ENCODE assay signal across 1 cellular context in genomic region chr3:167773584-167773983, GRCh38.
TF ChIP-seq lines count a peak whose summit lies in the region.

No MANE protein-coding gene starts in this region.

TF ChIP-seq in GM12878, 131 proteins besides CTCF, POLR2A, EP300 and RAD21 (continued from another document):
- TF ChIP-seq USF2 (IDR thresholded peaks at IDR 0.05; ENCODE audit: borderline replicate concordance, low read depth, low read length) (no peak), CREM (IDR thresholded peaks at IDR 0.05; ENCODE audit: low read depth) (no peak), SUPT20H (IDR thresholded peaks at IDR 0.05; ENCODE audit: borderline replicate concordance, control insufficient read depth, low read depth, low read length) (no peak), STAT1 (conservative IDR thresholded peaks at IDR 0.05) (no peak), MEF2A (IDR thresholded peaks at IDR 0.05; ENCODE audit: insufficient read depth, low read depth, low read length) (peak; percentile 85), YBX1 (IDR thresholded peaks at IDR 0.05) (no peak), SKIL (IDR thresholded peaks at IDR 0.05; ENCODE audit: low read depth, poor library complexity, severe bottlenecking) (no peak), BCLAF1 (IDR thresholded peaks at IDR 0.05) (no peak), MTA3 (IDR thresholded peaks at IDR 0.05; ENCODE audit: borderline replicate concordance, low read length) (no peak), ETV6 (conservative IDR thresholded peaks at IDR 0.05 in 1 of 2, IDR thresholded peaks at IDR 0.05 in 1 of 2; ENCODE audit: borderline replicate concordance in 1 of 2, low read depth in 1 of 2) (no peak), ZNF384 (IDR thresholded peaks at IDR 0.05; ENCODE audit: borderline replicate concordance, low read depth, low read length) (peak; percentile 15; the same call in 1 of the 2 replicates), RB1 (IDR thresholded peaks at IDR 0.05; ENCODE audit: borderline replicate concordance) (no peak), NFIC (IDR thresholded peaks at IDR 0.05; ENCODE audit: low read depth, low read length) (peak; percentile 60), JUND (IDR thresholded peaks at IDR 0.05; ENCODE audit: low read depth, low read length) (no peak), E4F1 (IDR thresholded peaks at IDR 0.05; ENCODE audit: borderline replicate concordance, partially characterized antibody) (no peak), NRF1 (conservative IDR thresholded peaks at IDR 0.05; ENCODE audit: low read depth, low read length) (no peak), PBX3 (IDR thresholded peaks at IDR 0.05; ENCODE audit: insufficient replicate concordance, low read depth, low read length) (no peak), ATF7 (IDR thresholded peaks at IDR 0.05; ENCODE audit: low read depth) (peak; percentile 52; the same call in 1 of the 2 replicates), ATF2 (IDR thresholded peaks at IDR 0.05; ENCODE audit: low read length) (peak; percentile 39; the same call in 1 of the 2 replicates), SIN3A (IDR thresholded peaks at IDR 0.05; ENCODE audit: low read depth, low read length) (no peak), TCF7 (IDR thresholded peaks at IDR 0.05; ENCODE audit: borderline replicate concordance) (no peak), CHD4 (IDR thresholded peaks at IDR 0.05) (no peak), MTA2 (IDR thresholded peaks at IDR 0.05; ENCODE audit: low read depth) (peak; percentile 87), NR2C2 (IDR thresholded peaks at IDR 0.05; ENCODE audit: borderline replicate concordance, control insufficient read depth, insufficient read length, low read depth) (no peak), CHD1 (IDR thresholded peaks at IDR 0.05; ENCODE audit: low read depth, low read length) (no peak), LARP7 (IDR thresholded peaks at IDR 0.05) (no peak), MEF2B (IDR thresholded peaks at IDR 0.05; ENCODE audit: partially characterized antibody, poor library complexity, severe bottlenecking) (peak; percentile 91), ZNF207 (IDR thresholded peaks at IDR 0.05; ENCODE audit: borderline replicate concordance) (no peak), MXI1 (IDR thresholded peaks at IDR 0.05; ENCODE audit: low read depth, low read length) (no peak), ZNF217 (IDR thresholded peaks at IDR 0.05) (peak; percentile 90), HDAC6 (IDR thresholded peaks at IDR 0.05; ENCODE audit: unreplicated experiment) (no peak), GABPA (IDR thresholded peaks at IDR 0.05; ENCODE audit: low read depth) (peak; percentile 28; the same call in 1 of the 2 replicates), PKNOX1 (IDR thresholded peaks at IDR 0.05) (peak; percentile 44; the same call in 1 of the 2 replicates), BCL3 (IDR thresholded peaks at IDR 0.05; ENCODE audit: borderline replicate concordance, insufficient read depth, low read depth, low read length, poor library complexity, severe bottlenecking) (no peak), FOXK2 (IDR thresholded peaks at IDR 0.05) (no peak), BCL11A (IDR thresholded peaks at IDR 0.05; ENCODE audit: low read depth, low read length) (no peak), SUZ12 (IDR thresholded peaks at IDR 0.05; ENCODE audit: unreplicated experiment) (no peak), YY1 (IDR thresholded peaks at IDR 0.05; ENCODE audit: low read depth, low read length) (no peak), PML (IDR thresholded peaks at IDR 0.05; ENCODE audit: low read length) (no peak), IRF3 (IDR thresholded peaks at IDR 0.05) (no peak), RCOR1 (conservative IDR thresholded peaks at IDR 0.05; ENCODE audit: low read depth, low read length) (no peak), RUNX3 (IDR thresholded peaks at IDR 0.05; ENCODE audit: low read length) (peak; percentile 59; the same call in 1 of the 2 replicates), RELB (IDR thresholded peaks at IDR 0.05; ENCODE audit: low read depth) (peak; percentile 63)
TF ChIP-seq in GM12878: peak in this region for 13.
